Comparison of ENCODE assay signal across 19 cellular contexts in genomic region chr10:69844698-69845097, GRCh38. TPM values are rescaled to one million over a fixed set of nuclear protein-coding genes. Genes with fewer than 3 reads are reported as not detected.
"Had no signal": no experiment of that assay in that cellular context is flagged by ENCODE, and none has a peak within 500 bp of the region (broad histone marks: within the 10 kb centered on the region; RNA-seq: fewer than 3 reads in every experiment).

No MANE protein-coding gene starts in this region.

- DNase-seq: activated CD4-positive, alpha-beta T cell treated with anti-CD3 and anti-CD28 coated beads, Interleukin-2, amount 50 U/mL, for 1 hour; activated CD4-positive, CD25-positive, alpha-beta regulatory T cell treated with anti-CD3 and anti-CD28 coated beads, Interleukin-2, amount 50 U/mL, for 72 hours; activated CD8-positive, alpha-beta memory T cell treated with anti-CD3 and anti-CD28 coated beads, Interleukin-2, amount 50 U/mL, for 4 hours; activated effector memory CD4-positive, alpha-beta T cell treated with Interleukin-2 at 50 U/mL for 16 hours; activated naive CD4-positive, alpha-beta T cell treated with anti-CD3 and anti-CD28 coated beads, Interleukin-2, amount 10 ng/mL, durations not matched to agents 7 days and 5 days; activated naive CD8-positive, alpha-beta T cell treated with anti-CD3 and anti-CD28 coated beads, Interleukin-2, amount 50 U/mL, for 24 hours; activated T-cell treated with anti-CD3 and anti-CD28 coated beads, Interleukin-2, amount 50 U/mL, for 4 hours; erythroblast; hypothalamus; islet precursor cell; lower lobe of right lung; nucleus accumbens; stimulated activated CD4-positive, alpha-beta T cell treated with anti-CD3 and anti-CD28 coated beads, Interleukin-2, amount 100 ng/mL, for 24 hours; stimulated activated naive CD8-positive, alpha-beta T cell treated with anti-CD3 and anti-CD28 coated beads, Interleukin-15, Interleukin-2, amounts not matched to agents 100 U/mL and 50 U/mL, for 24 hours; substantia nigra; tibial artery had no signal

- H3K36me3 Mint-ChIP-seq: activated naive CD4-positive, alpha-beta T cell treated with anti-CD3 and anti-CD28 coated beads, Interleukin-2, amount 10 ng/mL, durations not matched to agents 7 days and 5 days had no signal

- H3K9me3 Mint-ChIP-seq: activated naive CD4-positive, alpha-beta T cell treated with anti-CD3 and anti-CD28 coated beads, Interleukin-2, amount 10 ng/mL, durations not matched to agents 7 days and 5 days; activated naive CD8-positive, alpha-beta T cell treated with anti-CD3 and anti-CD28 coated beads, Interleukin-2, amount 50 U/mL, for 24 hours; activated T-cell treated with anti-CD3 and anti-CD28 coated beads, Interleukin-2, amount 50 U/mL, for 4 hours; nephron had no signal

- H3K4me3 ChIP-seq: ascending aorta, coronary artery, lower lobe of right lung, tibial artery had no signal

- H3K9me3 ChIP-seq: ascending aorta, lower lobe of right lung, tibial artery had no signal

- H3K4me1 Mint-ChIP-seq: activated naive CD4-positive, alpha-beta T cell treated with anti-CD3 and anti-CD28 coated beads, Interleukin-2, amount 10 ng/mL, durations not matched to agents 7 days and 5 days; activated naive CD8-positive, alpha-beta T cell treated with anti-CD3 and anti-CD28 coated beads, Interleukin-2, amount 50 U/mL, for 24 hours had no signal

- H3K36me3 ChIP-seq: ascending aorta, lower lobe of right lung, tibial artery had no signal

- ATAC-seq: activated naive CD8-positive, alpha-beta T cell treated with anti-CD3 and anti-CD28 coated beads, Interleukin-2, amount 50 U/mL, for 24 hours; activated T-cell treated with anti-CD3 and anti-CD28 coated beads, Interleukin-2, amount 50 U/mL, for 4 hours; lower lobe of right lung; stimulated activated naive CD8-positive, alpha-beta T cell treated with anti-CD3 and anti-CD28 coated beads, Interleukin-15, Interleukin-2, amounts not matched to agents 100 U/mL and 50 U/mL, for 24 hours had no signal

- H3K4me1 ChIP-seq: ascending aorta had no signal

- H3K27ac Mint-ChIP-seq: activated naive CD4-positive, alpha-beta T cell treated with anti-CD3 and anti-CD28 coated beads, Interleukin-2, amount 10 ng/mL, durations not matched to agents 7 days and 5 days; activated naive CD8-positive, alpha-beta T cell treated with anti-CD3 and anti-CD28 coated beads, Interleukin-2, amount 50 U/mL, for 24 hours had no signal

- H3K4me3 Mint-ChIP-seq: activated naive CD4-positive, alpha-beta T cell treated with anti-CD3 and anti-CD28 coated beads, Interleukin-2, amount 10 ng/mL, durations not matched to agents 7 days and 5 days; activated naive CD8-positive, alpha-beta T cell treated with anti-CD3 and anti-CD28 coated beads, Interleukin-2, amount 50 U/mL, for 24 hours; activated T-cell treated with anti-CD3 and anti-CD28 coated beads, Interleukin-2, amount 50 U/mL, for 4 hours had no signal

RNA-seq across cellular contexts. Expression of gene COL13A1, which starts 43.0 kb away (rescaled TPM):
- total RNA-seq: activated T-cell treated with anti-CD3 and anti-CD28 coated beads, Interleukin-2, amount 50 U/mL, for 4 hours had no signal
